ENCODE assay signal across 18 cellular contexts in the genomic region with DNA sequence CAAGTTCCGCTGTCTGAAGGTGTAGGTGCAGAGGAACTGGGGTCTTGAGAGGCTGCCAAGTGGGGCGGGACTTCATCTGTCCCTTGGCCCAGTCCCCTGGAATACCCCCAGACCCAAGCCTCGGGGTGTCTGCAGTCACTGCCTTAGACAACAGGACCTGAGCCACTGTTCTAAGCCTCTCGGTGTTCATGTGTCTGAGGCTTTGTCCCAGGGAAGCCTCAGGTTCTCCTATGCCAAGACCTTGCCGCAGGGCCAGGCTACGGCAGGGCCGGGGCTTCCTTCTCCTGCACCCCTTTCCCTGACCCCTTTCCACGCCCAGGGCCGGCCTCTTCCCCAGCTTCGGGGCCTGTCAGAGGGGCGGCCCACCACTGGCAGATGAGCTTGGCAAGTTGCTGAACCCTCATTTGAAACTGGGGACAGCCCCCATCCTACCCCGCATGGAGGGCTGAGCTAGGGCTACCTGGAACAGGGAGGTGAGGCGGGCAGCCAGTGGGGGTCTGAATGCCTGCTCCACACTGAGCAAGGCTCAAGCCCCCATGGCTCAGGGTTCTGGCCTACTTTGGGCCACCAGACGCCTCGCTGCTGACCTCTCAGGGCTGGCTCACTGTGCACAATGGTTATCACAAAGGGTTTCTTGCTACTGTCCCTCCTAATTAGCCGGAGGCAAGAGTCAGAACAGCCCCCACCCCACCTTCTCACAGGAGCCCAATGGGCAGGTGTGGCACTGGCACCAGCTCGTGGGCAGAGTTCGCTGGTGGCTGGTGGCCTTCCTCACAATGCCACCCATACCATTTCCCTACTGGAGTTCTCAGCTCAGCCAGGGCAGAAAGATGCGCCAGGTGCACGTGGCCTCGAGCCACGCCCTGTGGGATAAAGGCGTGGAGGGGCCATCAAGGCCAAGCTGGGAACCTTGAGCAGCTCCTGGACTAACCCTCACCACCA. TPM values are rescaled to one million over a fixed set of nuclear protein-coding genes. Genes with fewer than 3 reads are reported as not detected.
"Had no signal": no experiment of that assay in that cellular context is flagged by ENCODE, and none has a peak within 500 bp of the region (broad histone marks: within the 10 kb centered on the region; RNA-seq: fewer than 3 reads in every experiment).

No MANE protein-coding gene starts in this region.

- H3K9me3 ChIP-seq: esophagus muscularis mucosa, left lung, transverse colon had no signal

- H3K4me3 Mint-ChIP-seq: activated B cell treated with CpG ODN at 0.5 μM for 24 hours; brain; immature natural killer cell; nephron progenitor cell; T-helper 1 cell treated with Interleukin-12 subunit alpha and Interleukin-12 subunit beta and Interleukin-4 antibody, amounts not matched to agents 30 μg/mL and 1 μg/mL, for 36 hours had no signal

- FAIRE-seq: endometrium had no signal

- H3K4me3 ChIP-seq: esophagus muscularis mucosa, left lung, transverse colon had no signal

- H3K9me3 Mint-ChIP-seq: activated B cell treated with CpG ODN at 0.5 μM for 24 hours; activated naive CD4-positive, alpha-beta T cell treated with anti-CD3 and anti-CD28 coated beads, Interleukin-2, amount 50 U/mL, for 72 hours; brain; immature natural killer cell; nephron progenitor cell; T-helper 1 cell treated with Interleukin-12 subunit alpha and Interleukin-12 subunit beta and Interleukin-4 antibody, amounts not matched to agents 30 μg/mL and 1 μg/mL, for 36 hours had no signal

- DNase-seq: activated B cell treated with CpG ODN at 0.5 μM for 24 hours; activated CD4-positive, alpha-beta T cell treated with anti-CD3 and anti-CD28 coated beads, Interleukin-2, amount 50 U/mL, for 1 hour; activated effector memory CD4-positive, alpha-beta T cell treated with Interleukin-2 at 50 U/mL for 16 hours; amniotic stem cell; glutamatergic neuron; immature natural killer cell; left lung; mesendoderm; nephron progenitor cell; transverse colon had no signal

- H3K27ac ChIP-seq: esophagus muscularis mucosa, left lung, transverse colon had no signal

- H3K27ac Mint-ChIP-seq: activated B cell treated with CpG ODN at 0.5 μM for 24 hours; immature natural killer cell; T-helper 1 cell treated with Interleukin-12 subunit alpha and Interleukin-12 subunit beta and Interleukin-4 antibody, amounts not matched to agents 30 μg/mL and 1 μg/mL, for 36 hours had no signal

- ATAC-seq: activated naive CD4-positive, alpha-beta T cell treated with anti-CD3 and anti-CD28 coated beads, Interleukin-2, amount 50 U/mL, for 72 hours; left lung had no signal

- H3K27me3 Mint-ChIP-seq: brain had no signal

- H3K27me3 ChIP-seq: transverse colon had no signal

RNA-seq across cellular contexts. Expression of a gene that starts 7.1 kb away (rescaled TPM):
- total RNA-seq: activated B cell treated with CpG ODN at 0.5 μM for 24 hours; activated naive CD4-positive, alpha-beta T cell treated with anti-CD3 and anti-CD28 coated beads, Interleukin-2, amount 50 U/mL, for 72 hours; dermis microvascular lymphatic vessel endothelial cell; esophagus muscularis mucosa; fibroblast of villous mesenchyme; left lung; osteocyte; transverse colon had no signal
- polyA plus RNA-seq: immature natural killer cell had no signal
